10 cellular contexts compared by ENCODE assay signal in genomic region chr14:74508292-74508731, GRCh38. TPM values are rescaled to one million over a fixed set of nuclear protein-coding genes. Genes with fewer than 3 reads are reported as not detected.
A peak's percentile ranks its signal among the peaks of the same experiment; 100 is the strongest.
DNase-seq lines count a peak whose midpoint lies in the region; ATAC-seq, FAIRE-seq and TF ChIP-seq lines count a peak whose summit lies in the region.
"Had no signal": no experiment of that assay in that cellular context is flagged by ENCODE, and none has a peak within 500 bp of the region (broad histone marks: within the 10 kb centered on the region; RNA-seq: fewer than 3 reads in every experiment).

No MANE protein-coding gene starts in this region.

- H3K9ac ChIP-seq in BLaER1 (peak overlapping the region; percentile 87; the same call in 1 of the 2 replicates), kidney (ENCODE audit: low read length in 2 of 2) (no peak overlapping the region)

- peak; percentile 22; the same call in 1 of the 2 replicates for TF ChIP-seq CTCF in WI38 (IDR thresholded peaks at IDR 0.05; ENCODE audit: low read depth, low read length)
- no peak for TF ChIP-seq CTCF in kidney (IDR thresholded peaks at IDR 0.05; ENCODE audit: borderline replicate concordance, extremely low read depth, insufficient read depth)

- peak overlapping the region; percentile 96 for H3K27ac ChIP-seq in BLaER1
- H3K27ac ChIP-seq in kidney (ENCODE audit: low read depth in 2 of 2, low read length in 2 of 2): no peak overlapping the region
- H3K27ac ChIP-seq: SJSA1, transverse colon had no signal

- H3K27me3 ChIP-seq in BLaER1 (no peaks in the 10 kb centered on the region), H7 (ENCODE audit: control insufficient read depth, insufficient read depth, low read length) (0 out of 2 replicates have a peak, but pooled peaks cover 1% of the 10 kb centered on the region)
- H3K27me3 ChIP-seq: SJSA1, transverse colon had no signal

- no peaks in the 10 kb centered on the region for H4K20me1 ChIP-seq in BLaER1

- no peaks in the 10 kb centered on the region for H3K9me3 ChIP-seq in BLaER1
- no peaks in the 10 kb centered on the region for H3K9me3 ChIP-seq in kidney (ENCODE audit: control insufficient read depth in 1 of 2, low read length in 2 of 2)
- H3K9me3 ChIP-seq: SJSA1, transverse colon had no signal

- H3K4me1 ChIP-seq in BLaER1: peaks cover 69% of the 10 kb centered on the region
- no peaks in the 10 kb centered on the region for H3K4me1 ChIP-seq in kidney (ENCODE audit: control insufficient read depth in 1 of 2, insufficient read depth in 1 of 2, low read depth in 1 of 2, low read length in 2 of 2)
- H3K4me1 ChIP-seq: transverse colon had no signal

- peak; percentile 92 for DNase-seq in H7
- DNase-seq in kidney: peak; percentile 46
- no peak for DNase-seq in GM12891 (ENCODE audit: insufficient read length, low spot score)
- DNase-seq: transverse colon had no signal

- no peak overlapping the region for H3K4me3 ChIP-seq in BLaER1
- H3K4me3 ChIP-seq in H7 (ENCODE audit: insufficient read depth, low read depth, low read length): no peak overlapping the region
- H3K4me3 ChIP-seq in WI38 (ENCODE audit: low read depth, low read length): no peak overlapping the region
- H3K4me3 ChIP-seq in kidney (ENCODE audit: low read length in 2 of 2): no peak overlapping the region
- H3K4me3 ChIP-seq: SJSA1, transverse colon had no signal

- no peak for TF ChIP-seq POLR2A in GM12891 (IDR thresholded peaks at IDR 0.05; ENCODE audit: low read depth, low read length)

- peak overlapping the region; percentile 99 for H3K4me2 ChIP-seq in BLaER1

- intact Hi-C loops in kidney (cut with DNase I): no loop called here

- H3K36me3 ChIP-seq in BLaER1 (peaks cover under 1% of the 10 kb centered on the region; the same call in 1 of the 2 replicates), H7 (replicated peaks; ENCODE audit: control insufficient read depth, insufficient read depth, low read length) (no peaks in the 10 kb centered on the region), kidney (ENCODE audit: control insufficient read depth in 1 of 2, insufficient read depth in 2 of 2, low read length in 2 of 2) (no peaks in the 10 kb centered on the region)
- H3K36me3 ChIP-seq: SJSA1, transverse colon had no signal

- FAIRE-seq in kidney (lab: Jason Lieb, UNC): no peak
- no peak for FAIRE-seq in GM12891 (lab: Jason Lieb, UNC)

- no peak for ATAC-seq in HG03175 (IDR thresholded peaks at IDR 0.05; ENCODE audit: unreplicated experiment)
- no peak for ATAC-seq in HG02884 (IDR thresholded peaks at IDR 0.05; ENCODE audit: unreplicated experiment)
- no peak for ATAC-seq in GM18873 (IDR thresholded peaks at IDR 0.05; ENCODE audit: low FRiP score, unreplicated experiment)

TF ChIP-seq in GM12891, 5 proteins besides CTCF, POLR2A, EP300 and RAD21:
- TF ChIP-seq POLR2AphosphoS5 (IDR thresholded peaks at IDR 0.05; ENCODE audit: low read depth, low read length): no peak
- no peak for TF ChIP-seq SPI1 (IDR thresholded peaks at IDR 0.05; ENCODE audit: low read depth, low read length)
- TF ChIP-seq TAF1 (IDR thresholded peaks at IDR 0.05; ENCODE audit: low read depth, low read length): no peak
- TF ChIP-seq POU2F2 (IDR thresholded peaks at IDR 0.05; ENCODE audit: low read depth, low read length): no peak
- TF ChIP-seq PAX5 (IDR thresholded peaks at IDR 0.05; ENCODE audit: insufficient read depth, low read length, severe bottlenecking): no peak

RNA-seq across cellular contexts. Expression of gene ISCA2, which starts 14.7 kb away (rescaled TPM):
- 44.5 and 45.3 TPM in 2 replicates for total RNA-seq in H7 (2014; rRNA removed; shearing (Covaris generic))
- 27.1 TPM for total RNA-seq in kidney
- 60.1 TPM for polyA plus RNA-seq in kidney (ENCODE audit: insufficient read depth, low read depth, low replicate concordance)
- 27.8 TPM for polyA plus RNA-seq in GM12891 (2012; ENCODE audit: low read depth, missing spikeins)

RNA-seq across cellular contexts. Expression of gene NPC2, which starts 15.2 kb away (rescaled TPM):
- 144 and 156 TPM in 2 replicates for total RNA-seq in H7 (2014; rRNA removed; shearing (Covaris generic))
- total RNA-seq in kidney: 217 TPM
- 435 TPM for polyA plus RNA-seq in kidney (ENCODE audit: insufficient read depth, low read depth, low replicate concordance)
- 61.0 TPM for polyA plus RNA-seq in GM12891 (2012; ENCODE audit: low read depth, missing spikeins)
